Comparison of ENCODE assay signal across 1 cellular context in genomic region chr22:50485221-50486131, GRCh38.
A peak's percentile ranks its signal among the peaks of the same experiment; 100 is the strongest.
TF ChIP-seq lines count a peak whose summit lies in the region.

No MANE protein-coding gene starts in this region.

TF ChIP-seq in K562, 482 proteins besides CTCF, POLR2A, EP300 and RAD21 (continued from another document and continues in another):
- no peak for TF ChIP-seq FOXA1 (IDR thresholded peaks at IDR 0.05; ENCODE audit: borderline replicate concordance)
- no peak for TF ChIP-seq POLR2H (tag; IDR thresholded peaks at IDR 0.05; ENCODE audit: low read depth)
- TF ChIP-seq ZBTB40 (IDR thresholded peaks at IDR 0.05), result no peak
- no peak for TF ChIP-seq ZBTB40 (CRISPR knock-in tag; IDR thresholded peaks at IDR 0.05)
- no peak for TF ChIP-seq ZNF507 (tag; conservative IDR thresholded peaks at IDR 0.05)
- no peak for TF ChIP-seq ZFP1 (CRISPR knock-in tag; IDR thresholded peaks at IDR 0.05)
- no peak for TF ChIP-seq RFX5 (IDR thresholded peaks at IDR 0.05; ENCODE audit: low read depth, low read length)
- no peak for TF ChIP-seq E2F8 (IDR thresholded peaks at IDR 0.05; ENCODE audit: low read depth, partially characterized antibody)
- TF ChIP-seq BCL6 (CRISPR knock-in tag; IDR thresholded peaks at IDR 0.05), result no peak
- TF ChIP-seq NFIC (IDR thresholded peaks at IDR 0.05), result peak; percentile 29; the same call in 1 of the 2 replicates
- TF ChIP-seq BRD9 (IDR thresholded peaks at IDR 0.05; ENCODE audit: low read depth, partially characterized antibody), result no peak
- TF ChIP-seq ARID3B (CRISPR knock-in tag; IDR thresholded peaks at IDR 0.05; ENCODE audit: borderline replicate concordance), result no peak
- no peak for TF ChIP-seq CUX1 (CRISPR knock-in tag; IDR thresholded peaks at IDR 0.05)
- peak in 1 of 2 experiments; percentile 73 for TF ChIP-seq E2F6 (IDR thresholded peaks at IDR 0.05; ENCODE audit: borderline replicate concordance in 1 of 2, extremely low read depth in 1 of 2, insufficient read depth in 1 of 2, insufficient read length in 1 of 2, low read depth in 1 of 2, low read length in 1 of 2, poor library complexity in 1 of 2, severe bottlenecking in 1 of 2)
- peak; percentile 52 for TF ChIP-seq MAX (CRISPR knock-in tag; IDR thresholded peaks at IDR 0.05)
- no peak for TF ChIP-seq ETV6 (IDR thresholded peaks at IDR 0.05; ENCODE audit: borderline replicate concordance in 1 of 2, low read depth in 2 of 2, low read length in 1 of 2)
- TF ChIP-seq ETV6 (CRISPR knock-in tag; IDR thresholded peaks at IDR 0.05; ENCODE audit: borderline replicate concordance), result no peak
- no peak for TF ChIP-seq ZNF76 (CRISPR knock-in tag; IDR thresholded peaks at IDR 0.05; ENCODE audit: borderline replicate concordance)
- TF ChIP-seq CXXC5 (CRISPR knock-in tag; IDR thresholded peaks at IDR 0.05), result 0 out of 2 replicates have a peak, but pooled peaks have one; percentile 23
- no peak for TF ChIP-seq KAT7 (CRISPR knock-in tag; IDR thresholded peaks at IDR 0.05; ENCODE audit: borderline replicate concordance)
- TF ChIP-seq TAF15 (IDR thresholded peaks at IDR 0.05; ENCODE audit: low read depth, low read length), result no peak
- TF ChIP-seq PHTF2 (CRISPR knock-in tag; IDR thresholded peaks at IDR 0.05), result no peak
- TF ChIP-seq HNRNPLL (IDR thresholded peaks at IDR 0.05; ENCODE audit: low read depth, low read length, poor library complexity, severe bottlenecking), result no peak
- no peak for TF ChIP-seq NCOA1 (IDR thresholded peaks at IDR 0.05; ENCODE audit: low read depth)
- TF ChIP-seq KAT2B (IDR thresholded peaks at IDR 0.05; ENCODE audit: low read depth, low read length), result no peak
- no peak for TF ChIP-seq CREB3L1 (IDR thresholded peaks at IDR 0.05; ENCODE audit: borderline replicate concordance, low read depth)
- no peak for TF ChIP-seq NFXL1 (CRISPR knock-in tag; IDR thresholded peaks at IDR 0.05)
- no peak for TF ChIP-seq MEF2A (IDR thresholded peaks at IDR 0.05; ENCODE audit: control insufficient read depth, low read depth, low read length)
- no peak for TF ChIP-seq THRB (CRISPR knock-in tag; conservative IDR thresholded peaks at IDR 0.05)
- TF ChIP-seq USF1 (CRISPR knock-in tag; IDR thresholded peaks at IDR 0.05), result peak; percentile 93
- peak in 1 of 2 experiments; percentile 22; a peak in 2 of 4 replicates for TF ChIP-seq TRIM24 (IDR thresholded peaks at IDR 0.05)
- no peak for TF ChIP-seq MCM2 (IDR thresholded peaks at IDR 0.05; ENCODE audit: low read depth)
- no peak for TF ChIP-seq ETV5 (CRISPR knock-in tag; IDR thresholded peaks at IDR 0.05; ENCODE audit: low read depth)
- TF ChIP-seq POLR2AphosphoS2 (IDR thresholded peaks at IDR 0.05; ENCODE audit: low read length), result peak; percentile 88; the same call in 1 of the 2 replicates
- TF ChIP-seq L3MBTL2 (IDR thresholded peaks at IDR 0.05), result peak; percentile 84; the same call in 1 of the 2 replicates
- TF ChIP-seq TCF7L2 (IDR thresholded peaks at IDR 0.05; ENCODE audit: low read depth, low read length), result no peak
